ENCODE assay signal across 1 cellular context in the genomic region with DNA sequence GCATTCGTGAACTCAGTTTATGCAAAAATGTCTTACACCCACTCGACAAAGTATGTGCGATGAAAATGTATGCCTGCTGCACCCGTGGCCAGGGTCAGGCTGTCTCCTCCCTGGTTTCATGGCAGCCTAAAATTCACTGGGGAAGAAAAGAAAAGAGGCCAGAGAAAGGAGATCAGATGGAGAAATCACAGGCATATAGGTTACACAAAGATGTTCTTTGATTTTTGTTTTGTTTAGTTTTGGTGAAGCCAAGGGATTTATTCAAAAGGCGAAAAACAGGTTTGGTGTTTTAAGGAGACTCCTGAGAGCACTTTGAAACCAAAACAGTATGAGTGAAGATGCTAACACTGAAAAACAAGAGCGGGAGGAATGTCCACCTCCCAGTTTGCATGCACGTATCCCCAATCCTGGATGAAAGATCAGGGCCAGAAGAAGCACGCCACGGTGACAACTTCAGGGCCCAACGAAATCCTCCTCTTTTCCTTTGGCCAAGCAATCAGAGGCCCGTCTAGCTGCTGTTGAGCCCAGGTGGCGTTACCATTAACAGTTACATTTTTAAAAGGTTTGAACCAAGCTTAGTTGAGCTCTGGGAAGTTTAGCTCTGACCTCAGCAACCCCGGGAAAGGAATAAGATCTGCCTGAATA.
TF ChIP-seq lines count a peak whose summit lies in the region.

No MANE protein-coding gene starts in this region.

TF ChIP-seq in HCT116, 20 proteins besides CTCF, POLR2A, EP300 and RAD21 (continued from another document):
- TF ChIP-seq, protein P1, sequence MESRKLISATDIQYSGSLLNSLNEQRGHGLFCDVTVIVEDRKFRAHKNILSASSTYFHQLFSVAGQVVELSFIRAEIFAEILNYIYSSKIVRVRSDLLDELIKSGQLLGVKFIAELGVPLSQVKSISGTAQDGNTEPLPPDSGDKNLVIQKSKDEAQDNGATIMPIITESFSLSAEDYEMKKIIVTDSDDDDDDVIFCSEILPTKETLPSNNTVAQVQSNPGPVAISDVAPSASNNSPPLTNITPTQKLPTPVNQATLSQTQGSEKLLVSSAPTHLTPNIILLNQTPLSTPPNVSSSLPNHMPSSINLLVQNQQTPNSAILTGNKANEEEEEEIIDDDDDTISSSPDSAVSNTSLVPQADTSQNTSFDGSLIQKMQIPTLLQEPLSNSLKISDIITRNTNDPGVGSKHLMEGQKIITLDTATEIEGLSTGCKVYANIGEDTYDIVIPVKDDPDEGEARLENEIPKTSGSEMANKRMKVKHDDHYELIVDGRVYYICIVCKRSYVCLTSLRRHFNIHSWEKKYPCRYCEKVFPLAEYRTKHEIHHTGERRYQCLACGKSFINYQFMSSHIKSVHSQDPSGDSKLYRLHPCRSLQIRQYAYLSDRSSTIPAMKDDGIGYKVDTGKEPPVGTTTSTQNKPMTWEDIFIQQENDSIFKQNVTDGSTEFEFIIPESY (IDR thresholded peaks at IDR 0.05; ENCODE audit: extremely low read depth, insufficient replicate concordance, low read length) = no peak
TF ChIP-seq in HCT116: peak in this region for 0.
